In the genomic region with DNA sequence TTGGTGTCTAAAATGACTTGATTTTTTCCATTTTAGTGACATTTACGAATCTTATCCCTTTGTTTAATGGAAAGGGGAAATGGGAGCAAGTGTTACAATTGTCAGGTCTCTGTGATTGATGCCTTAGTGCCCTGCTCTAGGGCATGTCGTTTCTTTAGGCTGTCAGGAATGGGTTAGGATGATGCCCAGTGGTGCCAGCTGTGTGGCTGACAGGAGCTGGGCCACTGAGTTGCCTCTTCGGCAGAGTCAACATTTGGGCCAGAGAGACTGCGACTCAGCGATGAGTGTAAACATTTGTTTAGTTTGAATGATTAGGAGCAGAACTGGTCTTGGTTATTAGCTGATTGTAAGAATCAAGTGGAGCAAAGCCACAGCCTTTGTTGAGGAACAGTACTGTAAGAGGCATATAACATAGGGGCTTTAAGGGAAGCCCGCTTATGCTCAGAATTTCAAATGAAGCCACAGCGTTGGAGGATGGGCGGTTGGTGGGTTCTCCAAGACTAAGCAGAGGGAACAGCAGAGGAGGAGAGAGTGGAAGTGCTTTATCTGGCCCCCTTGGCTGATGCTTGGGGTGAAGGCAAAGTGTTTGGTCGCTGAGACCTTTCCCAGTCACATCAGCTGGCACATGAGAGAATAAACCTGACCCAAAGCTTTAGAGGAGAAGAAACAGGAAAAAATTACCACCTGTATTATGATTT, we compare ENCODE assay signal across 1 cellular context.
TF ChIP-seq lines count a peak whose summit lies in the region.

No MANE protein-coding gene starts in this region.

TF ChIP-seq in HepG2, 621 proteins besides CTCF, POLR2A, EP300 and RAD21 (continued from another document):
- TF ChIP-seq, protein P1, sequence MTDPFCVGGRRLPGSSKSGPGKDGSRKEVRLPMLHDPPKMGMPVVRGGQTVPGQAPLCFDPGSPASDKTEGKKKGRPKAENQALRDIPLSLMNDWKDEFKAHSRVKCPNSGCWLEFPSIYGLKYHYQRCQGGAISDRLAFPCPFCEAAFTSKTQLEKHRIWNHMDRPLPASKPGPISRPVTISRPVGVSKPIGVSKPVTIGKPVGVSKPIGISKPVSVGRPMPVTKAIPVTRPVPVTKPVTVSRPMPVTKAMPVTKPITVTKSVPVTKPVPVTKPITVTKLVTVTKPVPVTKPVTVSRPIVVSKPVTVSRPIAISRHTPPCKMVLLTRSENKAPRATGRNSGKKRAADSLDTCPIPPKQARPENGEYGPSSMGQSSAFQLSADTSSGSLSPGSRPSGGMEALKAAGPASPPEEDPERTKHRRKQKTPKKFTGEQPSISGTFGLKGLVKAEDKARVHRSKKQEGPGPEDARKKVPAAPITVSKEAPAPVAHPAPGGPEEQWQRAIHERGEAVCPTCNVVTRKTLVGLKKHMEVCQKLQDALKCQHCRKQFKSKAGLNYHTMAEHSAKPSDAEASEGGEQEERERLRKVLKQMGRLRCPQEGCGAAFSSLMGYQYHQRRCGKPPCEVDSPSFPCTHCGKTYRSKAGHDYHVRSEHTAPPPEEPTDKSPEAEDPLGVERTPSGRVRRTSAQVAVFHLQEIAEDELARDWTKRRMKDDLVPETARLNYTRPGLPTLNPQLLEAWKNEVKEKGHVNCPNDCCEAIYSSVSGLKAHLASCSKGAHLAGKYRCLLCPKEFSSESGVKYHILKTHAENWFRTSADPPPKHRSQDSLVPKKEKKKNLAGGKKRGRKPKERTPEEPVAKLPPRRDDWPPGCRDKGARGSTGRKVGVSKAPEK (CRISPR knock-in tag; IDR thresholded peaks at IDR 0.05; ENCODE audit: borderline replicate concordance): no peak
- TF ChIP-seq ZMYM2 (CRISPR knock-in tag; IDR thresholded peaks at IDR 0.05) (no peak), GRHL1 (CRISPR knock-in tag; conservative IDR thresholded peaks at IDR 0.05) (no peak), RFXAP (CRISPR knock-in tag; IDR thresholded peaks at IDR 0.05; ENCODE audit: borderline replicate concordance) (no peak), ZFP41 (CRISPR knock-in tag; IDR thresholded peaks at IDR 0.05; ENCODE audit: borderline replicate concordance) (no peak), TFDP1 (CRISPR knock-in tag; IDR thresholded peaks at IDR 0.05; ENCODE audit: borderline replicate concordance) (no peak), ZNF597 (CRISPR knock-in tag; IDR thresholded peaks at IDR 0.05) (no peak)
